24 cellular contexts compared by ENCODE assay signal in genomic region chr3:191737742-191738141, GRCh38.
"Had no signal": no experiment of that assay in that cellular context is flagged by ENCODE, and none has a peak within 500 bp of the region (broad histone marks: within the 10 kb centered on the region; RNA-seq: fewer than 3 reads in every experiment).

No MANE protein-coding gene starts in this region.

- H3K27me3 ChIP-seq: colonic mucosa, dorsolateral prefrontal cortex, esophagus muscularis mucosa, esophagus squamous epithelium, foreskin keratinocyte, gastrocnemius medialis, gastroesophageal sphincter, heart left ventricle, heart right ventricle had no signal

- H3K4me3 ChIP-seq: colonic mucosa, coronary artery, dorsolateral prefrontal cortex, esophagus muscularis mucosa, esophagus squamous epithelium, gastrocnemius medialis, gastroesophageal sphincter, heart left ventricle, heart right ventricle had no signal

- H3K9me3 ChIP-seq: colonic mucosa, esophagus squamous epithelium, gastrocnemius medialis had no signal

- ATAC-seq: effector memory CD8-positive, alpha-beta T cell; esophagus mucosa; foreskin keratinocyte; gastrocnemius medialis; gastroesophageal sphincter; heart left ventricle; heart right ventricle had no signal

- DNase-seq: colonic mucosa; cortex of kidney; dermis blood vessel endothelial cell; dorsolateral prefrontal cortex; effector CD4-positive, alpha-beta T cell; effector CD8-positive, alpha-beta T cell; effector memory CD4-positive, alpha-beta T cell; effector memory CD8-positive, alpha-beta T cell; endodermal cell; erythroblast; esophagus squamous epithelium; foreskin fibroblast; foreskin keratinocyte; foreskin melanocyte; gastrocnemius medialis; glutamatergic neuron; head of caudate nucleus; heart left ventricle; heart right ventricle had no signal

- H3K4me1 ChIP-seq: colonic mucosa, esophagus squamous epithelium, foreskin keratinocyte, gastrocnemius medialis, gastroesophageal sphincter, heart left ventricle, heart right ventricle had no signal

- H3K27ac ChIP-seq: colonic mucosa, coronary artery, dorsolateral prefrontal cortex, epithelial cell of prostate, esophagus muscularis mucosa, esophagus squamous epithelium, foreskin keratinocyte, gastrocnemius medialis, gastroesophageal sphincter, heart left ventricle, heart right ventricle had no signal

- H3K36me3 ChIP-seq: colonic mucosa, esophagus muscularis mucosa, esophagus squamous epithelium, gastrocnemius medialis, gastroesophageal sphincter, heart left ventricle, heart right ventricle had no signal
